ENCODE assay signal across 6 cellular contexts in genomic region chr16:88889702-88890352, GRCh38. TPM values are rescaled to one million over a fixed set of nuclear protein-coding genes. Genes with fewer than 3 reads are reported as not detected.
"Had no signal": no experiment of that assay in that cellular context is flagged by ENCODE, and none has a peak within 500 bp of the region (broad histone marks: within the 10 kb centered on the region; RNA-seq: fewer than 3 reads in every experiment).

No MANE protein-coding gene starts in this region.

RNA-seq across cellular contexts. Expression of gene PABPN1L, which starts 23.4 kb away (rescaled TPM):
- total RNA-seq: M059J, PC-3, Peyer's patch, Right ventricle myocardium superior, SJSA1 had no signal
- polyA plus RNA-seq: SK-N-SH had no signal
